16 cellular contexts compared by ENCODE assay signal in genomic region chr6:64256483-64256882, GRCh38.
"Had no signal": no experiment of that assay in that cellular context is flagged by ENCODE, and none has a peak within 500 bp of the region (broad histone marks: within the 10 kb centered on the region; RNA-seq: fewer than 3 reads in every experiment).

No MANE protein-coding gene starts in this region.

- H3K27me3 ChIP-seq: cardiac muscle cell, upper lobe of right lung had no signal

- H3K36me3 Mint-ChIP-seq: activated CD8-positive, alpha-beta memory T cell treated with anti-CD3 and anti-CD28 coated beads, Interleukin-2, amount 10 ng/mL, durations not matched to agents 7 days and 5 days; activated naive CD8-positive, alpha-beta T cell treated with anti-CD3 and anti-CD28 coated beads, Interleukin-2, amount 10 ng/mL, durations not matched to agents 7 days and 5 days had no signal

- H3K4me1 ChIP-seq: upper lobe of right lung had no signal

- H3K27me3 Mint-ChIP-seq: activated CD4-positive, alpha-beta memory T cell treated with anti-CD3 and anti-CD28 coated beads, Interleukin-2, amount 10 ng/mL, durations not matched to agents 7 days and 5 days; activated CD8-positive, alpha-beta memory T cell treated with anti-CD3 and anti-CD28 coated beads, Interleukin-2, amount 10 ng/mL, durations not matched to agents 7 days and 5 days; activated naive CD8-positive, alpha-beta T cell treated with anti-CD3 and anti-CD28 coated beads, Interleukin-2, amount 10 ng/mL, durations not matched to agents 7 days and 5 days; activated T-helper 17 cell treated with anti-CD3 and anti-CD28 coated beads, Interleukin-2, amount 50 U/mL, for 72 hours; progenitor cell of endocrine pancreas had no signal

- H3K9me3 Mint-ChIP-seq: activated CD4-positive, alpha-beta memory T cell treated with anti-CD3 and anti-CD28 coated beads, Interleukin-2, amount 10 ng/mL, durations not matched to agents 7 days and 5 days; activated naive CD8-positive, alpha-beta T cell treated with anti-CD3 and anti-CD28 coated beads, Interleukin-2, amount 10 ng/mL, durations not matched to agents 7 days and 5 days had no signal

- H3K9me3 ChIP-seq: upper lobe of right lung had no signal

- H3K4me3 ChIP-seq: cardiac muscle cell, upper lobe of right lung had no signal

- H3K4me1 Mint-ChIP-seq: activated CD4-positive, alpha-beta memory T cell treated with anti-CD3 and anti-CD28 coated beads, Interleukin-2, amount 10 ng/mL, durations not matched to agents 7 days and 5 days; activated CD8-positive, alpha-beta memory T cell treated with anti-CD3 and anti-CD28 coated beads, Interleukin-2, amount 10 ng/mL, durations not matched to agents 7 days and 5 days; activated naive CD8-positive, alpha-beta T cell treated with anti-CD3 and anti-CD28 coated beads, Interleukin-2, amount 10 ng/mL, durations not matched to agents 7 days and 5 days; activated T-helper 17 cell treated with anti-CD3 and anti-CD28 coated beads, Interleukin-2, amount 50 U/mL, for 72 hours had no signal

- H3K4me3 Mint-ChIP-seq: activated CD4-positive, alpha-beta memory T cell treated with anti-CD3 and anti-CD28 coated beads, Interleukin-2, amount 10 ng/mL, durations not matched to agents 7 days and 5 days; activated CD8-positive, alpha-beta memory T cell treated with anti-CD3 and anti-CD28 coated beads, Interleukin-2, amount 10 ng/mL, durations not matched to agents 7 days and 5 days; activated naive CD8-positive, alpha-beta T cell treated with anti-CD3 and anti-CD28 coated beads, Interleukin-2, amount 10 ng/mL, durations not matched to agents 7 days and 5 days; activated T-helper 17 cell treated with anti-CD3 and anti-CD28 coated beads, Interleukin-2, amount 50 U/mL, for 72 hours had no signal

- DNase-seq: activated CD4-positive, alpha-beta memory T cell treated with anti-CD3 and anti-CD28 coated beads, Interleukin-2, amount 10 ng/mL, durations not matched to agents 7 days and 5 days; activated CD4-positive, alpha-beta T cell treated with anti-CD3 and anti-CD28 coated beads for 48 hours; activated CD4-positive, CD25-positive, alpha-beta regulatory T cell; activated CD8-positive, alpha-beta memory T cell treated with anti-CD3 and anti-CD28 coated beads, Interleukin-2, amount 10 ng/mL, durations not matched to agents 7 days and 5 days; activated naive CD4-positive, alpha-beta T cell; activated naive CD8-positive, alpha-beta T cell treated with anti-CD3 and anti-CD28 coated beads, Interleukin-2, amount 10 ng/mL, durations not matched to agents 7 days and 5 days; amygdala; left ventricle myocardium superior; stimulated activated CD4-positive, alpha-beta T cell treated with anti-CD3 and anti-CD28 coated beads, Interleukin-12 subunit alpha, Interleukin-12 subunit beta, amount 100 ng/mL, for 4 hours; stimulated activated CD4-positive, alpha-beta T cell treated with anti-CD3 and anti-CD28 coated beads, Interleukin-1b, Interleukin-23, amount 100 ng/mL, for 48 hours; stimulated activated CD8-positive, alpha-beta memory T cell treated with anti-CD3 and anti-CD28 coated beads, Interleukin-4, amount 100 ng/mL, for 48 hours; stimulated activated naive CD4-positive, alpha-beta T cell; upper lobe of right lung had no signal

- H3K27ac Mint-ChIP-seq: activated CD4-positive, alpha-beta memory T cell treated with anti-CD3 and anti-CD28 coated beads, Interleukin-2, amount 10 ng/mL, durations not matched to agents 7 days and 5 days; activated CD8-positive, alpha-beta memory T cell treated with anti-CD3 and anti-CD28 coated beads, Interleukin-2, amount 10 ng/mL, durations not matched to agents 7 days and 5 days; activated naive CD8-positive, alpha-beta T cell treated with anti-CD3 and anti-CD28 coated beads, Interleukin-2, amount 10 ng/mL, durations not matched to agents 7 days and 5 days; activated T-helper 17 cell treated with anti-CD3 and anti-CD28 coated beads, Interleukin-2, amount 50 U/mL, for 72 hours; progenitor cell of endocrine pancreas had no signal

- ATAC-seq: activated CD8-positive, alpha-beta memory T cell treated with anti-CD3 and anti-CD28 coated beads, Interleukin-2, amount 10 ng/mL, durations not matched to agents 7 days and 5 days; activated T-helper 17 cell treated with anti-CD3 and anti-CD28 coated beads, Interleukin-2, amount 50 U/mL, for 72 hours; left ventricle myocardium superior; upper lobe of right lung had no signal

- H3K36me3 ChIP-seq: cardiac muscle cell, upper lobe of right lung had no signal

- H3K27ac ChIP-seq: cardiac muscle cell, upper lobe of right lung had no signal
